In the genomic region with DNA sequence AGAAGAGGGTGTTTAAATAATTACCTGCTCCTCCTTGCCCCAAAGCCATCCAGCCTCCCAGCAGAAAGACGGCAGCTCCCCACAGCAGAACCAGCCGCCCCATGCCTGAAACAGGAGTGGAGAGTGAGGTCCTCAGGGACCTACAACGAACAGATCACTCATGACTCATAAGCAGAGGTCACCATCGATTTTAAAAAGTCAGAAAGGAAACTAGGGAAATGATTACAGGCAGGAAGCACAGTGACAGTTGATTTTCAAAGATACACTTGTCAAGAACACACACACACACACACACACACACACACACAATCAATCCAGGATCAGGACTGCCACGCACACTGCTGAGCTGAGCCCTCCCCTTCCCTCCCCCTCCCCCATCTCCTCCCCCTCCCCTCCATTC, we compare ENCODE assay signal across 9 cellular contexts. TPM values are rescaled to one million over a fixed set of nuclear protein-coding genes. Genes with fewer than 3 reads are reported as not detected.
DNase-seq lines count a peak whose midpoint lies in the region; ATAC-seq and TF ChIP-seq lines count a peak whose summit lies in the region.
"Had no signal": no experiment of that assay in that cellular context is flagged by ENCODE, and none has a peak within 500 bp of the region (broad histone marks: within the 10 kb centered on the region; RNA-seq: fewer than 3 reads in every experiment).

A gene with protein sequence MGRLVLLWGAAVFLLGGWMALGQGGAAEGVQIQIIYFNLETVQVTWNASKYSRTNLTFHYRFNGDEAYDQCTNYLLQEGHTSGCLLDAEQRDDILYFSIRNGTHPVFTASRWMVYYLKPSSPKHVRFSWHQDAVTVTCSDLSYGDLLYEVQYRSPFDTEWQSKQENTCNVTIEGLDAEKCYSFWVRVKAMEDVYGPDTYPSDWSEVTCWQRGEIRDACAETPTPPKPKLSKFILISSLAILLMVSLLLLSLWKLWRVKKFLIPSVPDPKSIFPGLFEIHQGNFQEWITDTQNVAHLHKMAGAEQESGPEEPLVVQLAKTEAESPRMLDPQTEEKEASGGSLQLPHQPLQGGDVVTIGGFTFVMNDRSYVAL (minus strand): TSS at position 118 of the 400 bp plus-strand sequence. CDS start 15 bp downstream, at position 103.

- peak within 1 kb of the TSS; percentile 10 for H3K27ac Mint-ChIP-seq in CD4-positive, alpha-beta T cell
- H3K27ac Mint-ChIP-seq in activated naive CD8-positive, alpha-beta T cell treated with anti-CD3 and anti-CD28 coated beads, Interleukin-2, amount 50 U/mL, for 24 hours = peak within 1 kb of the TSS; percentile 61
- H3K27ac Mint-ChIP-seq: nephron had no signal

- CTCF ChIA-PET in CD4-positive, alpha-beta T cell (lab: Charles Lee) = no interaction called here

- H3K27ac ChIP-seq in CD4-positive, alpha-beta T cell (ENCODE audit: low read depth, low read length) = no peak within 1 kb of the TSS
- H3K27ac ChIP-seq in esophagus squamous epithelium = no peak within 1 kb of the TSS

- peaks cover 31% of the 10 kb centered on the region for H3K4me1 Mint-ChIP-seq in CD4-positive, alpha-beta T cell (ENCODE audit: low read depth)
- H3K4me1 Mint-ChIP-seq in activated naive CD8-positive, alpha-beta T cell treated with anti-CD3 and anti-CD28 coated beads, Interleukin-2, amount 50 U/mL, for 24 hours = peaks cover 33% of the 10 kb centered on the region
- H3K4me1 Mint-ChIP-seq: nephron had no signal

- 13 to 21% methylated on average over 5 of the region's 5 CpGs for WGBS in esophagus squamous epithelium, 2 donors

- DNase-seq in CD4-positive, alpha-beta T cell = no peak
- peak; percentile 36 for DNase-seq in LHCN-M2 (ENCODE audit: low read depth)
- DNase-seq in activated naive CD8-positive, alpha-beta T cell treated with anti-CD3 and anti-CD28 coated beads, Interleukin-2, amount 50 U/mL, for 24 hours = peak; percentile 35
- DNase-seq in effector CD8-positive, alpha-beta T cell (lab: John Stamatoyannopoulos, UW) = no peak
- DNase-seq in esophagus squamous epithelium (lab: John Stamatoyannopoulos, UW) = no peak

- POLR2A ChIA-PET in CD4-positive, alpha-beta T cell (lab: Charles Lee) = no interaction called here

- ATAC-seq in CD4-positive, alpha-beta T cell (ENCODE audit: poor library complexity) = peak; percentile 14
- peak; percentile 74 for ATAC-seq in GM21360 (IDR thresholded peaks at IDR 0.05; ENCODE audit: unreplicated experiment)
- ATAC-seq in activated naive CD8-positive, alpha-beta T cell treated with anti-CD3 and anti-CD28 coated beads, Interleukin-2, amount 50 U/mL, for 24 hours = peak; percentile 72
- no peak for ATAC-seq in HG02973 (IDR thresholded peaks at IDR 0.05; ENCODE audit: unreplicated experiment)
- no peak for ATAC-seq in SK-N-SH treated with all-trans-retinoic acid at 6 μM for 48 hours

- no peak for TF ChIP-seq CTCF in CD4-positive, alpha-beta T cell (IDR thresholded peaks at IDR 0.05)
- no peak for TF ChIP-seq CTCF in esophagus squamous epithelium (IDR thresholded peaks at IDR 0.05)

- H3K4me3 Mint-ChIP-seq in CD4-positive, alpha-beta T cell = peak within 1 kb of the TSS; percentile 71
- peak within 1 kb of the TSS; percentile 7 for H3K4me3 Mint-ChIP-seq in activated naive CD8-positive, alpha-beta T cell treated with anti-CD3 and anti-CD28 coated beads, Interleukin-2, amount 50 U/mL, for 24 hours
- H3K4me3 Mint-ChIP-seq: nephron had no signal

- H3K9me3 ChIP-seq in CD4-positive, alpha-beta T cell (ENCODE audit: control insufficient read depth, low read length) = no peaks in the 10 kb centered on the region
- no peaks in the 10 kb centered on the region for H3K9me3 ChIP-seq in esophagus squamous epithelium

- no peaks in the 10 kb centered on the region for H3K27me3 ChIP-seq in CD4-positive, alpha-beta T cell (ENCODE audit: control insufficient read depth, insufficient read depth, low read length)
- no peaks in the 10 kb centered on the region for H3K27me3 ChIP-seq in esophagus squamous epithelium

- H3K36me3 ChIP-seq in esophagus squamous epithelium = no peaks in the 10 kb centered on the region

- intact Hi-C loops in CD4-positive, alpha-beta T cell (cut with DNase I, micrococcal nuclease) = no loop called here
- intact Hi-C loops in esophagus squamous epithelium (cut with DNase I) = no loop called here

- TF ChIP-seq POLR2A in esophagus squamous epithelium (IDR thresholded peaks at IDR 0.05) = no peak

- no peaks in the 10 kb centered on the region for H3K27me3 Mint-ChIP-seq in CD4-positive, alpha-beta T cell
- H3K27me3 Mint-ChIP-seq in activated naive CD8-positive, alpha-beta T cell treated with anti-CD3 and anti-CD28 coated beads, Interleukin-2, amount 50 U/mL, for 24 hours = peaks cover 42% of the 10 kb centered on the region

- H3K4me1 ChIP-seq in esophagus squamous epithelium = peaks cover 0 to 13% (median 0%) of the 10 kb centered on the region in 3 donors

- H3K36me3 Mint-ChIP-seq in CD4-positive, alpha-beta T cell (ENCODE audit: low read depth) = no peaks in the 10 kb centered on the region
- H3K36me3 Mint-ChIP-seq in activated naive CD8-positive, alpha-beta T cell treated with anti-CD3 and anti-CD28 coated beads, Interleukin-2, amount 50 U/mL, for 24 hours (ENCODE audit: low read depth) = peaks cover 2% of the 10 kb centered on the region

- no peak within 1 kb of the TSS for H3K4me3 ChIP-seq in esophagus squamous epithelium

- no peaks in the 10 kb centered on the region for H3K9me3 Mint-ChIP-seq in CD4-positive, alpha-beta T cell
- H3K9me3 Mint-ChIP-seq in activated naive CD8-positive, alpha-beta T cell treated with anti-CD3 and anti-CD28 coated beads, Interleukin-2, amount 50 U/mL, for 24 hours = peaks cover 7% of the 10 kb centered on the region

TF ChIP-seq in SK-N-SH treated with all-trans-retinoic acid at 6 μM for 48 hours, 23 proteins besides CTCF, POLR2A, EP300 and RAD21:
- no peak for TF ChIP-seq ESRRG (CRISPR knock-in tag; IDR thresholded peaks at IDR 0.05)

RNA-seq across cellular contexts. Expression of the gene that starts here (rescaled TPM):
- under 1 TPM; 0.16 to 0.42 TPM for total RNA-seq in CD4-positive, alpha-beta T cell
- total RNA-seq in LHCN-M2 (2014; rRNA removed) = not detected in 2 replicates
- not detected for polyA plus RNA-seq in LHCN-M2 (2012)
- total RNA-seq in esophagus squamous epithelium = under 1 TPM in 1 of 4 donors, not detected in 3; 0.95 TPM

Comparison
In these comparisons a context has a peak if more than half of its experiments do, and no peak if none do; other contexts are left out.
1. Peak in ATAC-seq in CD4-positive, alpha-beta T cell; RNA of the gene not detected or under 1 TPM.
2. Peak in DNase-seq in LHCN-M2; RNA of the gene not detected or under 1 TPM.
3. ATAC-seq: peak in GM21360 (single experiment) and activated naive CD8-positive, alpha-beta T cell treated with anti-CD3 and anti-CD28 coated beads, Interleukin-2, amount 50 U/mL, for 24 hours (single experiment); none in HG02973 (single experiment) and SK-N-SH treated with all-trans-retinoic acid at 6 μM for 48 hours (single experiment).